ENCODE assay signal across 12 cellular contexts in the genomic region with DNA sequence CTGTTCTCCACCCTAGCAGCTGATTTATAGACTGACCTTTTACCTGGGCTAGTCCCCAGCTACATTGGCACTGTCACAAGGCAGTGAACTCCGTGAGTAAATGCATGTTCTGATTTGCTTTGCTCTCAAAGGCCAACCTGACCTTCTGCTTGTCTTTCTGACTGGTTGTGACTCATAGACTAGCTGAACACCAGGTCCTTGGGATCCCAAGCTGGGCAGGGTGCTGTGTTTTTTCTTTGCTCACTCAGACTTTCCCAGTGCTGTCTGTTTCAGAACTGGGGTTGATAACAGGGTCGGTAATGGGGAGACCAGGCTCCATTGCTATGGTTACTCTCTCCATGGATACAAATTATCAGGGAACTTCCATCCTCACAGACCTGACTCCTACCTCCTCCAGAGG. TPM values are rescaled to one million over a fixed set of nuclear protein-coding genes. Genes with fewer than 3 reads are reported as not detected.
A peak's percentile ranks its signal among the peaks of the same experiment; 100 is the strongest.
DNase-seq lines count a peak whose midpoint lies in the region; ATAC-seq and TF ChIP-seq lines count a peak whose summit lies in the region.
"Had no signal": no experiment of that assay in that cellular context is flagged by ENCODE, and none has a peak within 500 bp of the region (broad histone marks: within the 10 kb centered on the region; RNA-seq: fewer than 3 reads in every experiment).

No MANE protein-coding gene starts in this region.

- no peaks in the 10 kb centered on the region for H3K36me3 Mint-ChIP-seq in endodermal cell (ENCODE audit: low read depth)

- peaks cover 9% of the 10 kb centered on the region for H3K27me3 Mint-ChIP-seq in endodermal cell (ENCODE audit: insufficient read depth)

- H3K27ac Mint-ChIP-seq in endodermal cell: no peak overlapping the region

- H3K4me3 ChIP-seq in colonic mucosa (no peak overlapping the region), mucosa of rectum (ENCODE audit: low read length in 2 of 2) (no peak overlapping the region), endodermal cell (ENCODE audit: low read length) (no peak overlapping the region)
- H3K4me3 ChIP-seq: tibial nerve had no signal

- peaks cover 4% of the 10 kb centered on the region for H3K9me3 Mint-ChIP-seq in endodermal cell

- peak overlapping the region; percentile 24 to 55 for H3K9ac ChIP-seq in colonic mucosa (ENCODE audit: low read depth in 2 of 2, low read length in 2 of 2)
- H3K9ac ChIP-seq in mucosa of rectum (ENCODE audit: low read depth in 1 of 2, low read length in 2 of 2): peak overlapping the region in 1 of 2 donors; percentile 54
- H3K9ac ChIP-seq in endodermal cell (ENCODE audit: extremely low read depth, low read length, poor library complexity, severe bottlenecking): no peak overlapping the region

- H3K36me3 ChIP-seq in colonic mucosa (no peaks in the 10 kb centered on the region), mucosa of rectum (ENCODE audit: control insufficient read depth in 2 of 2, insufficient read depth in 2 of 2, low read length in 2 of 2) (no peaks in the 10 kb centered on the region), endodermal cell (ENCODE audit: control insufficient read depth, insufficient read depth, low read length) (no peaks in the 10 kb centered on the region)
- H3K36me3 ChIP-seq: tibial nerve had no signal

- H3K27me3 ChIP-seq in colonic mucosa (no peaks in the 10 kb centered on the region), mucosa of rectum (ENCODE audit: control insufficient read depth in 2 of 2, insufficient read depth in 2 of 2, low read length in 2 of 2) (no peaks in the 10 kb centered on the region), endodermal cell (ENCODE audit: control insufficient read depth, insufficient read depth, low read length, poor library complexity, severe bottlenecking) (no peaks in the 10 kb centered on the region)
- H3K27me3 ChIP-seq: tibial nerve had no signal

- peak overlapping the region; percentile 67 for H3K27ac ChIP-seq in colonic mucosa
- peak overlapping the region; percentile 82 to 90 for H3K27ac ChIP-seq in mucosa of rectum (ENCODE audit: low read depth in 2 of 2, low read length in 2 of 2)
- H3K27ac ChIP-seq in endodermal cell (ENCODE audit: low read depth, low read length): no peak overlapping the region

- intact Hi-C loops in colonic mucosa (cut with DNase I): no loop called here

- peak; percentile 64 for DNase-seq in Daoy (ENCODE audit: low read depth)
- DNase-seq in LHCN-M2 (ENCODE audit: low read depth): peak; percentile 49
- peak; percentile 80 for DNase-seq in colonic mucosa
- no peak for DNase-seq in NK-92 treated with Interleukin-12 subunit alpha and Interleukin-12 subunit beta, amount 100 ng/mL, for 24 hours (lab: John Stamatoyannopoulos, UW)
- no peak for DNase-seq in NCI-H446 treated with DMSO at 0.1 percent for 48 hours (lab: John Stamatoyannopoulos, UW)
- DNase-seq in endodermal cell: no peak
- DNase-seq: NCI-H187 treated with DMSO at 0.1 percent for 48 hours, SHP77 had no signal

- no peak overlapping the region for H3K4me3 Mint-ChIP-seq in endodermal cell
- H3K4me3 Mint-ChIP-seq: central memory CD8-positive, alpha-beta T cell had no signal

- ATAC-seq in GM18858 (IDR thresholded peaks at IDR 0.05; ENCODE audit: unreplicated experiment): no peak

- H3K4me1 Mint-ChIP-seq in endodermal cell: no peaks in the 10 kb centered on the region
- H3K4me1 Mint-ChIP-seq: central memory CD8-positive, alpha-beta T cell had no signal

- H3K9me3 ChIP-seq in colonic mucosa (no peaks in the 10 kb centered on the region), mucosa of rectum (ENCODE audit: control insufficient read depth in 2 of 2, low read length in 2 of 2) (no peaks in the 10 kb centered on the region), endodermal cell (ENCODE audit: control insufficient read depth, low read length) (no peaks in the 10 kb centered on the region)

- no peaks in the 10 kb centered on the region for H3K4me1 ChIP-seq in colonic mucosa
- H3K4me1 ChIP-seq in mucosa of rectum (ENCODE audit: control insufficient read depth in 2 of 2, insufficient read depth in 2 of 2, low read length in 2 of 2): peaks cover 0 to 2% of the 10 kb centered on the region in 2 donors
- no peaks in the 10 kb centered on the region for H3K4me1 ChIP-seq in endodermal cell (ENCODE audit: control insufficient read depth, insufficient read depth, low read length)
- H3K4me1 ChIP-seq: tibial nerve had no signal

- 94 to 100% methylated on average over 2 of the region's 2 CpGs for WGBS in endodermal cell (ENCODE audit: insufficient coverage in 1 of 2, insufficient read length in 1 of 2), 2 experiments

- no peak for TF ChIP-seq CTCF in colonic mucosa (IDR thresholded peaks at IDR 0.05)
- no peak for TF ChIP-seq CTCF in endodermal cell (conservative IDR thresholded peaks at IDR 0.05)

RNA-seq across cellular contexts. Expression of a gene that starts 35.0 kb away (rescaled TPM):
- total RNA-seq in Daoy (2014; rRNA removed; shearing (Covaris generic)): not detected in 2 replicates
- total RNA-seq in LHCN-M2 (2014; rRNA removed) (not detected in 2 replicates), colonic mucosa (1 to 10 TPM in 1 of 2 donors, under 1 TPM in 1; 0.32 to 1.5 TPM), endodermal cell (10 to 100 TPM in 1 of 2 donors, 1 to 10 TPM in 1; 4.9 to 10.7 TPM)
- polyA plus RNA-seq in LHCN-M2 (2012): not detected
- 1.7 TPM for polyA plus RNA-seq in endodermal cell (2013, experiment 1 of 2)
- polyA plus RNA-seq in endodermal cell (2013, experiment 2 of 2): 1.3 TPM
- total RNA-seq: tibial nerve had no signal

Comparison
In these comparisons a context has a peak if more than half of its experiments do, and no peak if none do; other contexts are left out.
1. DNase-seq: peak in Daoy (single experiment), LHCN-M2 (single experiment) and colonic mucosa (single experiment); none in NK-92 treated with Interleukin-12 subunit alpha and Interleukin-12 subunit beta, amount 100 ng/mL, for 24 hours (single experiment), NCI-H446 treated with DMSO at 0.1 percent for 48 hours (single experiment) and endodermal cell (single experiment).